Comparison of ENCODE assay signal across 20 cellular contexts in genomic region chr15:44647036-44647435, GRCh38.
"Had no signal": no experiment of that assay in that cellular context is flagged by ENCODE, and none has a peak within 500 bp of the region (broad histone marks: within the 10 kb centered on the region; RNA-seq: fewer than 3 reads in every experiment).

No MANE protein-coding gene starts in this region.

- H3K4me1 ChIP-seq: left lung, pancreas, psoas muscle, right atrium auricular region, tibial artery had no signal

- H3K4me3 Mint-ChIP-seq: nephron; stimulated activated naive CD8-positive, alpha-beta T cell treated with anti-CD3 and anti-CD28 coated beads, Interleukin-15, amount 100 ng/mL, for 72 hours had no signal

- H3K27ac Mint-ChIP-seq: nephron had no signal

- H3K27ac ChIP-seq: hepatocyte, left lung, neutrophil, pancreas, psoas muscle, right atrium auricular region, tibial artery, VCaP had no signal

- H3K4me3 ChIP-seq: hepatocyte, left lung, pancreas, psoas muscle, right atrium auricular region, tibial artery had no signal

- H3K27me3 Mint-ChIP-seq: stimulated activated naive CD8-positive, alpha-beta T cell treated with anti-CD3 and anti-CD28 coated beads, Interleukin-15, amount 100 ng/mL, for 72 hours had no signal

- H3K4me2 ChIP-seq: hepatocyte had no signal

- H3K9me3 ChIP-seq: left lung, neutrophil, pancreas, right atrium auricular region had no signal

- H2AFZ ChIP-seq: hepatocyte had no signal

- H3K27me3 ChIP-seq: hepatocyte, left lung, neutrophil, pancreas, right atrium auricular region, tibial artery had no signal

- ATAC-seq: esophagus mucosa; left lung; pancreas; psoas muscle; stimulated activated naive CD8-positive, alpha-beta T cell treated with anti-CD3 and anti-CD28 coated beads, Interleukin-15, amount 100 ng/mL, for 72 hours had no signal

- DNase-seq: activated CD4-positive, alpha-beta T cell treated with anti-CD3 and anti-CD28 coated beads for 1 hour; activated CD8-positive, alpha-beta memory T cell treated with anti-CD3 and anti-CD28 coated beads, Interleukin-2, amount 50 U/mL, for 48 hours; activated T-cell treated with anti-CD3 and anti-CD28 coated beads, Interleukin-2, amount 50 U/mL, for 48 hours; central memory CD4-positive, alpha-beta T cell; effector memory CD4-positive, alpha-beta T cell; foreskin melanocyte; glutamatergic neuron; kidney glomerular epithelial cell; left lung; midbrain; pancreas; psoas muscle; stimulated activated naive CD8-positive, alpha-beta T cell treated with anti-CD3 and anti-CD28 coated beads, Interleukin-15, amount 100 ng/mL, for 72 hours; tibial artery had no signal

- H3K4me1 Mint-ChIP-seq: nephron had no signal
